ENCODE assay signal across 1 cellular context in genomic region chr15:70604671-70605070, GRCh38.
TF ChIP-seq lines count a peak whose summit lies in the region.

No MANE protein-coding gene starts in this region.

TF ChIP-seq in HCT116, 20 proteins besides CTCF, POLR2A, EP300 and RAD21 (continued from another document):
- TF ChIP-seq ZBTB33 (IDR thresholded peaks at IDR 0.05; ENCODE audit: extremely low read depth, insufficient replicate concordance, low read length) = no peak
